ENCODE assay signal across 20 cellular contexts in the genomic region with DNA sequence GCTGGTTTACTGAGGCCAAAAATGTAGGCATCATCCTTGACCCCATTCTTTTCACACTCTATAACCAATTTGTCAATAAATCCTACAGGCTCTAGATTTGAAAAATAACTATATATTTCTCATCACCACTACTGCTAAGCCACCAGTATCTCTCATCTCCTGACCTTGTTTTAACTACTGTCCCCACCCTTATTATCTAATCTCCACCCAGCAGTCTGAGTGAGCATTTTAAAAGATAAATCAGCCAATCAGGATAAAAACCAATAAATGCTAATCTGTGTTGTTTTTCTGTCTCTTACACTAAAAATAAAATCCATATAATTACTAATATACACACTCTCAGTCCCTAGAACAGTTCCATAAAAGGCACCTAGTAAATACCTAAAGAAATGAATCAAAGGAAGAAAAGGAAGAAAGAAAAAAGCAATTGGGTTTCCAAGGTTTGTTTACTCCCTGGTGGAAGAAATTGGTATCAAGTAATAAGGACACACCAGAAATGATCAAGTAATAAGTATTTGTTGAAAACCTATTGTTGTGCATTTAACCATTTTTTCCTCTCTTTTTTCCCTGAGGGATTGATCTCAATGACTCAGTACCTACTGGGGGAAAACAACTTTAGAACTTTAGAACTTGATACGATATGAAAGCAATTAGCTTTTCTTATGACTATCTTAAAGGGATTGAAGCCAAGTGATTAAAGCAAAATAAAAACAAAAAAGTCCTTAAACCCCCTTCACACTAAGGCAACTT. TPM values are rescaled to one million over a fixed set of nuclear protein-coding genes. Genes with fewer than 3 reads are reported as not detected.
DNase-seq lines count a peak whose midpoint lies in the region; ATAC-seq, FAIRE-seq and TF ChIP-seq lines count a peak whose summit lies in the region.
"Had no signal": no experiment of that assay in that cellular context is flagged by ENCODE, and none has a peak within 500 bp of the region (broad histone marks: within the 10 kb centered on the region; RNA-seq: fewer than 3 reads in every experiment).

No MANE protein-coding gene starts in this region.

- no peaks in the 10 kb centered on the region for H3K9me3 ChIP-seq in AG04450 (ENCODE audit: control insufficient read depth, insufficient read depth, low read length)
- no peaks in the 10 kb centered on the region for H3K9me3 ChIP-seq in K562 (replicated peaks; ENCODE audit: control insufficient read depth, insufficient read depth, low read depth, low read length)
- H3K9me3 ChIP-seq in iPS-20b (ENCODE audit: insufficient read depth, low read depth, low read length) = no peaks in the 10 kb centered on the region

- no peak for TF ChIP-seq POLR2A in K562 (conservative IDR thresholded peaks at IDR 0.05)

- H3K27me3 ChIP-seq in AG04450 (ENCODE audit: control insufficient read depth, insufficient read depth, low read length) = no peaks in the 10 kb centered on the region
- H3K27me3 ChIP-seq in K562 (ENCODE audit: control insufficient read depth in 2 of 2, insufficient read depth in 2 of 2, low read length in 2 of 2) = no peaks in the 10 kb centered on the region
- H3K27me3 ChIP-seq in iPS-20b (ENCODE audit: insufficient read depth, low read length) = no peaks in the 10 kb centered on the region
- H3K27me3 ChIP-seq: dorsolateral prefrontal cortex had no signal

- TF ChIP-seq EP300 in K562 (IDR thresholded peaks at IDR 0.05; ENCODE audit: low read length) = peak; percentile 68

- ATAC-seq in K562 = no peak
- ATAC-seq in GM19463 (IDR thresholded peaks at IDR 0.05; ENCODE audit: unreplicated experiment) = no peak
- ATAC-seq: activated CD4-positive, CD25-positive, alpha-beta regulatory T cell treated with anti-CD3 and anti-CD28 coated beads, Interleukin-2, amount 50 U/mL, for 24 hours had no signal

- H3K4me3 ChIP-seq in AG04450 (ENCODE audit: low read depth, low read length) (no peak overlapping the region), K562 (no peak overlapping the region), iPS-20b (ENCODE audit: low read length) (no peak overlapping the region)
- H3K4me3 ChIP-seq: dorsolateral prefrontal cortex, PC-9, smooth muscle cell had no signal

- peaks cover 83% of the 10 kb centered on the region for H3K79me2 ChIP-seq in K562 (ENCODE audit: control insufficient read depth, insufficient read depth, low read length)

- in situ Hi-C loops in K562 (cut with MboI) = loop anchor here (25.0 kb wide), 1 partner anchor 513 kb away; no protein-coding TSS in a partner anchor

- WGBS in K562 (ENCODE audit: insufficient coverage, low coverage, missing lambda C conversion rate) = 67% methylated on average over 1 of the region's 1 CpG

- BruUV-seq in K562 (replicated peaks; lab: Mats Ljungman, UMichigan) = no TSS peak

- CTCF ChIA-PET in AG04450 (lab: Charles Lee) = no interaction called here
- CTCF ChIA-PET in K562 (lab: Yijun Ruan, JAX; ENCODE audit: low intra/inter-chr PET ratio) = no interaction called here

- H3K4me2 ChIP-seq in K562 (ENCODE audit: insufficient read depth, low read length) = no peak overlapping the region
- H3K4me2 ChIP-seq: PC-9, smooth muscle cell had no signal

- DNase-seq in AG04450 (ENCODE audit: low read depth, low spot score) = no peak
- DNase-seq in LHCN-M2 (ENCODE audit: low read depth) = peak; percentile 58
- DNase-seq in K562 (ENCODE audit: extremely low read depth in 1 of 4, low spot score in 3 of 4) = peak in 2 of 4 experiments; percentile 31 to 37
- DNase-seq in DMS53 treated with DMSO at 0.1 percent for 48 hours (lab: John Stamatoyannopoulos, UW; ENCODE audit: unreplicated experiment) = no peak
- no peak for DNase-seq in urothelium cell line (ENCODE audit: low spot score)
- no peak for DNase-seq in activated gamma-delta T cell (lab: John Stamatoyannopoulos, UW)
- DNase-seq: activated CD8-positive, alpha-beta memory T cell treated with anti-CD3 and anti-CD28 coated beads for 24 hours; midbrain; NCI-H1436; NCI-H774; PC-9; stimulated activated CD4-positive, alpha-beta T cell treated with anti-CD3 and anti-CD28 coated beads, Interleukin-4, amount 100 ng/mL, for 4 hours had no signal

- POLR2A ChIA-PET in AG04450 (lab: Yijun Ruan, JAX) (no interaction called here), K562 (lab: Yijun Ruan, JAX) (interaction anchor here (1.5 kb wide), 1 partner anchor 7 kb away, joined by 6 read pairs; no protein-coding TSS in a partner anchor)

- H3K36me3 ChIP-seq in K562 (ENCODE audit: control insufficient read depth, insufficient read depth, low read length) (peaks cover 60% of the 10 kb centered on the region), iPS-20b (ENCODE audit: insufficient read depth, low read depth, low read length) (peaks cover 24% of the 10 kb centered on the region)

- no peaks in the 10 kb centered on the region for H3K9me1 ChIP-seq in K562 (ENCODE audit: control insufficient read depth, insufficient read depth, low read length)

- 0 out of 2 replicates have a peak, but pooled peaks have one; percentile 15 for TF ChIP-seq CTCF in AG04450 (IDR thresholded peaks at IDR 0.05; ENCODE audit: low read depth, low read length)
- no peak for TF ChIP-seq CTCF in K562 (IDR thresholded peaks at IDR 0.05 in 2 of 3, conservative IDR thresholded peaks at IDR 0.05 in 1 of 3; ENCODE audit: insufficient read depth in 2 of 3, low read depth in 1 of 3, low read length in 3 of 3)

- H4K20me1 ChIP-seq in K562 (replicated peaks; ENCODE audit: control insufficient read depth, insufficient read depth, low read length) = no peaks in the 10 kb centered on the region

- intact Hi-C loops in K562 (cut with micrococcal nuclease) = no loop called here

- H3K27ac ChIP-seq in AG04450 (ENCODE audit: low read depth, low read length) (no peak overlapping the region), K562 (ENCODE audit: extremely low read depth, low read depth, low read length) (no peak overlapping the region), iPS-20b (ENCODE audit: low read length) (peak overlapping the region; percentile 34)
- H3K27ac ChIP-seq: C4-2B, PC-9 had no signal

- H3K9ac ChIP-seq in K562 (ENCODE audit: insufficient read depth in 1 of 2, low read depth in 2 of 2, low read length in 2 of 2) (no peak overlapping the region), iPS-20b (ENCODE audit: low read depth, low read length) (no peak overlapping the region)

- no peak overlapping the region for H2AFZ ChIP-seq in K562 (ENCODE audit: low read depth, low read length)
- H2AFZ ChIP-seq: PC-9 had no signal

- TF ChIP-seq RAD21 in K562 (CRISPR knock-in tag; conservative IDR thresholded peaks at IDR 0.05 in 1 of 2, IDR thresholded peaks at IDR 0.05 in 1 of 2) = no peak

- H3K4me1 ChIP-seq in K562 (replicated peaks in 1 of 2; ENCODE audit: control insufficient read depth in 2 of 2, insufficient read depth in 2 of 2, low read length in 2 of 2) = peaks cover 3 to 21% of the 10 kb centered on the region in 2 experiments; a peak in 4 of 5 replicates
- peaks cover 31% of the 10 kb centered on the region for H3K4me1 ChIP-seq in iPS-20b (ENCODE audit: insufficient read depth, low read length)

- FAIRE-seq in K562 (lab: Jason Lieb, UNC) (no peak), urothelium cell line (lab: Jason Lieb, UNC) (no peak)
- FAIRE-seq: A204.1, bronchial epithelial cell had no signal

TF ChIP-seq in K562, 482 proteins besides CTCF, POLR2A, EP300 and RAD21 (continues in another document):
- TF ChIP-seq CBFA2T3 (IDR thresholded peaks at IDR 0.05) = peak; percentile 72

RNA-seq across cellular contexts. Expression of a gene that starts 19.3 kb away (rescaled TPM):
- polyA plus RNA-seq in AG04450 (2011; rRNA removed) (87.5 and 98.3 TPM in 2 replicates), K562 (2011; rRNA removed) (118 and 144 TPM in 2 replicates), K562 (2014; fragmentation: Illumina TruSeq; extraction: Trizol) (111 and 125 TPM in 2 replicates), K562 (2014; fragmentation: Nextera tagmentation; extraction: Ambion mirVana) (100 to 1,000 TPM; 106 to 122 TPM), K562 (2014; rRNA removed) (73.6 and 79.9 TPM in 2 replicates)
- polyA minus RNA-seq in AG04450 (2011; rRNA and poly(A)+ RNA removed) = 91.9 and 105 TPM in 2 replicates
- total RNA-seq in LHCN-M2 (2014; rRNA removed) (87.1 and 91.1 TPM in 2 replicates), K562 (2014; rRNA removed) (79.2 and 90.9 TPM in 2 replicates), K562 (2014; rRNA removed; fragmentation: Illumina TruSeq; extraction: Trizol) (127 and 130 TPM in 2 replicates), K562 (2015; rRNA removed; fragmentation: Illumina TruSeq; extraction: Trizol) (104 and 105 TPM in 2 replicates), K562 (2021) (96.7 and 97.6 TPM in 2 replicates)
- polyA plus RNA-seq in LHCN-M2 (2012) = 34.8 TPM
- total RNA-seq in K562 (2011; cell fraction: chromatin; rRNA removed; ENCODE audit: low replicate concordance) = 113 and 199 TPM in 2 replicates
- 69.4 and 77.0 TPM in 2 replicates for total RNA-seq in K562 (2011; cell fraction: nucleolus; rRNA removed)
- total RNA-seq in K562 (2011; cell fraction: nucleoplasm; rRNA removed) = 108 and 163 TPM in 2 replicates
- 103 and 114 TPM in 2 replicates for polyA plus RNA-seq in K562 (2011; cell fraction: cytosol; rRNA removed)
- polyA plus RNA-seq in K562 (2011; cell fraction: nucleus; rRNA removed) = 77.8 and 78.9 TPM in 2 replicates
- polyA plus RNA-seq in K562 (2012) = 64.0 and 66.5 TPM in 2 replicates
- 143 and 145 TPM in 2 replicates for polyA minus RNA-seq in K562 (2011; rRNA and poly(A)+ RNA removed)
- 90.5 and 106 TPM in 2 replicates for polyA minus RNA-seq in K562 (2011; cell fraction: cytosol; rRNA and poly(A)+ RNA removed)
- polyA minus RNA-seq in K562 (2011; cell fraction: nucleus; rRNA and poly(A)+ RNA removed) = 64.1 and 85.1 TPM in 2 replicates

RNA-seq across cellular contexts. Expression of a gene that starts 19.4 kb away (rescaled TPM):
- 9.8 and 13.9 TPM in 2 replicates for polyA plus RNA-seq in AG04450 (2011; rRNA removed)
- 9.8 and 11.5 TPM in 2 replicates for polyA minus RNA-seq in AG04450 (2011; rRNA and poly(A)+ RNA removed)
- 19.0 and 25.3 TPM in 2 replicates for total RNA-seq in LHCN-M2 (2014; rRNA removed)
- 8.6 TPM for polyA plus RNA-seq in LHCN-M2 (2012)
- total RNA-seq in K562 (2011; cell fraction: chromatin; rRNA removed; ENCODE audit: low replicate concordance) = 14.6 and 25.8 TPM in 2 replicates
- total RNA-seq in K562 (2011; cell fraction: nucleolus; rRNA removed) = 9.7 and 10.5 TPM in 2 replicates
- 15.5 and 22.9 TPM in 2 replicates for total RNA-seq in K562 (2011; cell fraction: nucleoplasm; rRNA removed)
- total RNA-seq in K562 (2014; rRNA removed) = 12.5 and 14.6 TPM in 2 replicates
- 18.3 and 19.4 TPM in 2 replicates for total RNA-seq in K562 (2014; rRNA removed; fragmentation: Illumina TruSeq; extraction: Trizol)
- 11.9 and 12.6 TPM in 2 replicates for total RNA-seq in K562 (2015; rRNA removed; fragmentation: Illumina TruSeq; extraction: Trizol)
- 18.7 and 20.6 TPM in 2 replicates for total RNA-seq in K562 (2021)
- polyA plus RNA-seq in K562 (2011; rRNA removed) = 24.7 and 28.5 TPM in 2 replicates
- 10.2 and 14.1 TPM in 2 replicates for polyA plus RNA-seq in K562 (2011; cell fraction: cytosol; rRNA removed)
- polyA plus RNA-seq in K562 (2011; cell fraction: nucleus; rRNA removed) = 19.5 and 27.6 TPM in 2 replicates
- polyA plus RNA-seq in K562 (2012) = 11.1 and 11.4 TPM in 2 replicates
- polyA plus RNA-seq in K562 (2014; fragmentation: Illumina TruSeq; extraction: Trizol) = 13.6 and 14.6 TPM in 2 replicates
- 10 to 100 TPM; 18.6 to 19.6 TPM for polyA plus RNA-seq in K562 (2014; fragmentation: Nextera tagmentation; extraction: Ambion mirVana)
- polyA plus RNA-seq in K562 (2014; rRNA removed) = 14.1 and 18.8 TPM in 2 replicates
- polyA minus RNA-seq in K562 (2011; rRNA and poly(A)+ RNA removed) = 26.3 and 26.7 TPM in 2 replicates
- polyA minus RNA-seq in K562 (2011; cell fraction: cytosol; rRNA and poly(A)+ RNA removed) = 8.0 and 8.8 TPM in 2 replicates
- 14.4 and 18.4 TPM in 2 replicates for polyA minus RNA-seq in K562 (2011; cell fraction: nucleus; rRNA and poly(A)+ RNA removed)
